ENCODE assay signal across 1 cellular context in genomic region chr7:25321424-25321823, GRCh38.
TF ChIP-seq lines count a peak whose summit lies in the region.

No MANE protein-coding gene starts in this region.

TF ChIP-seq in GM23338, 12 proteins besides CTCF, POLR2A, EP300 and RAD21 (continued from another document):
- TF ChIP-seq ZNF462 (CRISPR knock-in tag; IDR thresholded peaks at IDR 0.05) = no peak
- no peak for TF ChIP-seq ZNF331 (CRISPR knock-in tag; IDR thresholded peaks at IDR 0.05; ENCODE audit: low read depth)
- no peak for TF ChIP-seq NANOG (IDR thresholded peaks at IDR 0.05; ENCODE audit: borderline replicate concordance)
- no peak for TF ChIP-seq ETS1 (IDR thresholded peaks at IDR 0.05)
